In genomic region chr7:100852048-100852872, GRCh38 we compare ENCODE assay signal across 8 cellular contexts. TPM values are rescaled to one million over a fixed set of nuclear protein-coding genes. Genes with fewer than 3 reads are reported as not detected.
DNase-seq lines count a peak whose midpoint lies in the region; ATAC-seq, FAIRE-seq and TF ChIP-seq lines count a peak whose summit lies in the region.

SLC12A9 (plus strand) TSS chr7:100852713; CDS start chr7:100854198, 1,485 bp downstream.

- H3K9me2 ChIP-seq in MM.1S (replicated peaks; ENCODE audit: insufficient read depth, low read length), result no peaks in the 10 kb centered on the region

- TF ChIP-seq CTCF in MM.1S (IDR thresholded peaks at IDR 0.05; ENCODE audit: low read length), result peak; percentile 93
- TF ChIP-seq CTCF in foreskin keratinocyte (conservative IDR thresholded peaks at IDR 0.05), result peak; percentile 99
- TF ChIP-seq CTCF in neural progenitor cell (IDR thresholded peaks at IDR 0.05), result peak; percentile 99

- H3K27me3 ChIP-seq in MM.1S (replicated peaks; ENCODE audit: insufficient read depth, low read length), result no peaks in the 10 kb centered on the region
- H3K27me3 ChIP-seq in SJCRH30, result no peaks in the 10 kb centered on the region
- H3K27me3 ChIP-seq in foreskin keratinocyte, result no peaks in the 10 kb centered on the region
- peaks cover 5% of the 10 kb centered on the region for H3K27me3 ChIP-seq in neural progenitor cell
- H3K27me3 ChIP-seq in stomach smooth muscle (ENCODE audit: control insufficient read depth in 1 of 2, insufficient read depth in 2 of 2, low read length in 2 of 2), result no peaks in the 10 kb centered on the region

- ATAC-seq in foreskin keratinocyte, result peak; percentile 93

- peak within 1 kb of the TSS; percentile 87 for H3K4me2 ChIP-seq in MM.1S (ENCODE audit: low read depth, low read length)
- H3K4me2 ChIP-seq in neural progenitor cell, result peak within 1 kb of the TSS; percentile 94

- no peak for FAIRE-seq in H54 (lab: Jason Lieb, UNC)

- H3K27ac ChIP-seq in MM.1S (ENCODE audit: low read length), result peak within 1 kb of the TSS; percentile 21; the same call in 1 of the 2 replicates
- peak within 1 kb of the TSS; percentile 33; the same call in 1 of the 2 replicates for H3K27ac ChIP-seq in SJCRH30
- peak within 1 kb of the TSS; percentile 4 for H3K27ac ChIP-seq in foreskin keratinocyte
- H3K27ac ChIP-seq in neural progenitor cell, result no peak within 1 kb of the TSS
- peak within 1 kb of the TSS; percentile 31 for H3K27ac ChIP-seq in stomach smooth muscle (ENCODE audit: low read length)

- peaks cover 7% of the 10 kb centered on the region for H3K27me3 Mint-ChIP-seq in neural progenitor cell (ENCODE audit: insufficient read depth, low read depth)

- H3K79me2 ChIP-seq in MM.1S (ENCODE audit: low read length) (peaks cover 10% of the 10 kb centered on the region), neural progenitor cell (ENCODE audit: low read depth) (peaks cover 23% of the 10 kb centered on the region)

- no peak within 1 kb of the TSS for H3K27ac Mint-ChIP-seq in neural progenitor cell

- H3K9ac ChIP-seq in MM.1S (ENCODE audit: low read length), result peak within 1 kb of the TSS; percentile 71
- peak within 1 kb of the TSS; percentile 58 for H3K9ac ChIP-seq in neural progenitor cell
- H3K9ac ChIP-seq in stomach smooth muscle (ENCODE audit: low read length in 2 of 2), result peak within 1 kb of the TSS; percentile 62 to 68

- H4K20me1 ChIP-seq in MM.1S (ENCODE audit: insufficient read depth, low read length), result no peaks in the 10 kb centered on the region
- peaks cover 6% of the 10 kb centered on the region for H4K20me1 ChIP-seq in neural progenitor cell (ENCODE audit: low read depth)

- H3K9me3 Mint-ChIP-seq in neural progenitor cell, result no peaks in the 10 kb centered on the region

- H3K36me3 ChIP-seq in MM.1S (replicated peaks; ENCODE audit: insufficient read depth, low read length), result no peaks in the 10 kb centered on the region
- H3K36me3 ChIP-seq in SJCRH30, result no peaks in the 10 kb centered on the region
- H3K36me3 ChIP-seq in neural progenitor cell, result no peaks in the 10 kb centered on the region
- peaks cover 0 to 5% of the 10 kb centered on the region in 2 donors for H3K36me3 ChIP-seq in stomach smooth muscle (ENCODE audit: control insufficient read depth in 2 of 2, insufficient read depth in 2 of 2, low read length in 2 of 2)

- H3F3A ChIP-seq in MM.1S (ENCODE audit: insufficient read depth, low read length) (no peaks in the 10 kb centered on the region), neural progenitor cell (ENCODE audit: low read depth) (peaks cover 3% of the 10 kb centered on the region)

- H3K4me1 ChIP-seq in MM.1S (ENCODE audit: low read length) (no peaks in the 10 kb centered on the region), SJCRH30 (no peaks in the 10 kb centered on the region), foreskin keratinocyte (no peaks in the 10 kb centered on the region), neural progenitor cell (peaks cover 10% of the 10 kb centered on the region), stomach smooth muscle (ENCODE audit: control insufficient read depth, insufficient read depth, low read length) (peaks cover 14% of the 10 kb centered on the region)

- no peaks in the 10 kb centered on the region for H3K36me3 Mint-ChIP-seq in neural progenitor cell

- H3K4me1 Mint-ChIP-seq in neural progenitor cell, result peaks cover 7% of the 10 kb centered on the region

- DNase-seq in EL, result peak; percentile 92
- peak; percentile 96 for DNase-seq in H54 (ENCODE audit: insufficient read length, low spot score)
- DNase-seq in MM.1S, result peak; percentile 90
- DNase-seq in SJCRH30, result peak; percentile 94
- DNase-seq in activated gamma-delta T cell treated with Interleukin-2 at 50 U/mL for 16 hours, result peak; percentile 80
- DNase-seq in foreskin keratinocyte, result peak; percentile 93 to 96
- peak; percentile 95 for DNase-seq in neural progenitor cell (ENCODE audit: low spot score)

- H3K4me3 Mint-ChIP-seq in neural progenitor cell, result peak within 1 kb of the TSS; percentile 89

- TF ChIP-seq POLR2A in H54 (IDR thresholded peaks at IDR 0.05; ENCODE audit: low read depth, low read length), result peak; percentile 55

- H3K9me3 ChIP-seq in MM.1S (replicated peaks; ENCODE audit: insufficient read depth, low read length) (no peaks in the 10 kb centered on the region), SJCRH30 (replicated peaks) (no peaks in the 10 kb centered on the region), neural progenitor cell (ENCODE audit: low read depth) (no peaks in the 10 kb centered on the region), stomach smooth muscle (ENCODE audit: control insufficient read depth in 2 of 2, low read length in 2 of 2) (no peaks in the 10 kb centered on the region)

- H3K4me3 ChIP-seq in MM.1S (ENCODE audit: low read length), result peak within 1 kb of the TSS; percentile 86
- peak within 1 kb of the TSS; percentile 80 for H3K4me3 ChIP-seq in SJCRH30
- peak within 1 kb of the TSS; percentile 74 for H3K4me3 ChIP-seq in neural progenitor cell
- peak within 1 kb of the TSS; percentile 74 to 82 for H3K4me3 ChIP-seq in stomach smooth muscle (ENCODE audit: low read length in 2 of 2)

- H2AFZ ChIP-seq in MM.1S (ENCODE audit: low read length) (peak within 1 kb of the TSS; percentile 87), neural progenitor cell (replicated peaks) (peak within 1 kb of the TSS; percentile 91)

RNA-seq across cellular contexts. Expression of gene SLC12A9, which starts in this region (rescaled TPM):
- 12.2 and 15.0 TPM in 2 replicates for total RNA-seq in SJCRH30 (2014; rRNA removed; shearing (Covaris generic))
- total RNA-seq in foreskin keratinocyte, result 18.2 and 18.3 TPM in 2 replicates
- 17.1 and 17.4 TPM in 2 replicates for polyA plus RNA-seq in foreskin keratinocyte
- total RNA-seq in neural progenitor cell (ENCODE audit: low replicate concordance), result 3.5 and 18.6 TPM in 2 replicates
